ENCODE assay signal across 10 cellular contexts in genomic region chr1:167933779-167934178, GRCh38. TPM values are rescaled to one million over a fixed set of nuclear protein-coding genes. Genes with fewer than 3 reads are reported as not detected.
DNase-seq lines count a peak whose midpoint lies in the region; ATAC-seq and TF ChIP-seq lines count a peak whose summit lies in the region.
"Had no signal": no experiment of that assay in that cellular context is flagged by ENCODE, and none has a peak within 500 bp of the region (broad histone marks: within the 10 kb centered on the region; RNA-seq: fewer than 3 reads in every experiment).

No MANE protein-coding gene starts in this region.

- no peaks in the 10 kb centered on the region for H3K36me3 ChIP-seq in Caco-2 (ENCODE audit: control insufficient read depth, insufficient read depth, low read length)
- peaks cover 4% of the 10 kb centered on the region for H3K36me3 ChIP-seq in MG63

- no peak for ATAC-seq in HG03354 (IDR thresholded peaks at IDR 0.05; ENCODE audit: poor library complexity, severe bottlenecking, unreplicated experiment)

- BruUV-seq in Caco-2 (replicated peaks; lab: Mats Ljungman, UMichigan): no TSS peak

- H3K27me3 Mint-ChIP-seq in Caco-2 (ENCODE audit: insufficient read depth, unreplicated experiment) (no peaks in the 10 kb centered on the region), osteocyte (ENCODE audit: unreplicated experiment) (no peaks in the 10 kb centered on the region)

- POLR2A ChIA-PET in Caco-2 (lab: Charles Lee): interaction anchor here (0.6 kb wide), 2 partner anchors 126 to 302 kb away, joined by 3 to 4 read pairs; no protein-coding TSS in a partner anchor

- H3K4me1 ChIP-seq in Caco-2: peaks cover 34% of the 10 kb centered on the region

- in situ Hi-C loops in GM13976 (cut with MboI; ENCODE audit: low sequenced_read_pairs, unreplicated experiment): no loop called here

- CTCF ChIA-PET in Caco-2 (lab: Charles Lee): no interaction called here

- H3K4me3 ChIP-seq in Caco-2 (ENCODE audit: low read depth, low read length): peak overlapping the region; percentile 66
- H3K4me3 ChIP-seq in MG63: peak overlapping the region; percentile 69; the same call in 1 of the 2 replicates
- peak overlapping the region in 56 of 59 donors; percentile 16 to 98 (median 88) for H3K4me3 ChIP-seq in dorsolateral prefrontal cortex

- H3K27ac ChIP-seq in dorsolateral prefrontal cortex: peak overlapping the region in 16 of 59 donors; percentile 7 to 100 (median 96)

- peaks cover 20% of the 10 kb centered on the region for H3K36me3 Mint-ChIP-seq in Caco-2 (ENCODE audit: insufficient read depth, unreplicated experiment)
- no peaks in the 10 kb centered on the region for H3K36me3 Mint-ChIP-seq in osteocyte (ENCODE audit: unreplicated experiment)

- H3K9me3 ChIP-seq in Caco-2 (no peaks in the 10 kb centered on the region), MG63 (no peaks in the 10 kb centered on the region)

- peaks cover 13% of the 10 kb centered on the region for H3K4me1 Mint-ChIP-seq in Caco-2 (ENCODE audit: low read depth, unreplicated experiment)
- peaks cover 37% of the 10 kb centered on the region for H3K4me1 Mint-ChIP-seq in osteocyte (ENCODE audit: unreplicated experiment)

- H3K27me3 ChIP-seq in Caco-2 (replicated peaks; ENCODE audit: control insufficient read depth, insufficient read depth, low read length) (no peaks in the 10 kb centered on the region), MG63 (no peaks in the 10 kb centered on the region), dorsolateral prefrontal cortex (no peaks in the 10 kb centered on the region)

- intact Hi-C loops in Caco-2 (cut with micrococcal nuclease; ENCODE audit: unreplicated experiment) (loop anchor here (10.0 kb wide), 1 partner anchor 211 kb away; no protein-coding TSS in a partner anchor), dorsolateral prefrontal cortex (cut with DNase I) (loop anchor here (10.0 kb wide), 2 partner anchors 71 to 129 kb away; no protein-coding TSS in a partner anchor)

- TF ChIP-seq CTCF in Caco-2 (IDR thresholded peaks at IDR 0.05; ENCODE audit: insufficient read depth in 1 of 2, low read depth in 1 of 2, low read length in 1 of 2, severe bottlenecking in 1 of 2, unreplicated experiment in 1 of 2): no peak
- TF ChIP-seq CTCF in dorsolateral prefrontal cortex (IDR thresholded peaks at IDR 0.05 in 54 of 56, conservative IDR thresholded peaks at IDR 0.05 in 2 of 56; ENCODE audit: low read depth in 1 of 56, partially characterized antibody in 56 of 56): no peak
- no peak for TF ChIP-seq CTCF in osteocyte (IDR thresholded peaks at IDR 0.05)
- TF ChIP-seq CTCF in GM13976 (IDR thresholded peaks at IDR 0.05; ENCODE audit: borderline replicate concordance, control extremely low read depth, extremely low read depth, insufficient read depth, missing control alignments): no peak

- H3K4me3 Mint-ChIP-seq in Caco-2 (ENCODE audit: unreplicated experiment) (peak overlapping the region; percentile 82), osteocyte (ENCODE audit: unreplicated experiment) (no peak overlapping the region)

- H3K9me3 Mint-ChIP-seq in Caco-2 (ENCODE audit: unreplicated experiment): no peaks in the 10 kb centered on the region
- no peaks in the 10 kb centered on the region for H3K9me3 Mint-ChIP-seq in osteocyte (ENCODE audit: unreplicated experiment)

- no peak overlapping the region for H3K27ac Mint-ChIP-seq in Caco-2 (ENCODE audit: unreplicated experiment)
- peak overlapping the region; percentile 62 for H3K27ac Mint-ChIP-seq in osteocyte (ENCODE audit: unreplicated experiment)

- DNase-seq in Caco-2 (no peak), MG63 (no peak), dorsolateral prefrontal cortex (no peak), osteocyte (ENCODE audit: extremely low spot score, unreplicated experiment) (no peak), GM13976 (ENCODE audit: low spot score) (no peak), NCI-H526 (lab: John Stamatoyannopoulos, UW) (no peak), GDM1 (lab: John Stamatoyannopoulos, UW) (no peak)
- DNase-seq: activated CD4-positive, alpha-beta T cell treated with anti-CD3 and anti-CD28 coated beads for 1 hour; caudate nucleus had no signal

RNA-seq across cellular contexts. Expression of gene DCAF6, which starts 2.7 kb away (rescaled TPM):
- total RNA-seq in Caco-2 (2022) (41.9 and 53.0 TPM in 2 replicates), dorsolateral prefrontal cortex (100 to 1,000 TPM in 61 of 120 experiments, 10 to 100 TPM in 59; 42.0 to 151 (median 100) TPM), osteocyte (56.8 and 60.9 TPM in 2 replicates)
- 70.1 and 99.3 TPM in 2 replicates for total RNA-seq in MG63 (2014; rRNA removed; shearing (Covaris generic); ENCODE audit: low replicate concordance)

RNA-seq across cellular contexts. Expression of gene MPC2, which starts 3.1 kb away (rescaled TPM):
- total RNA-seq in Caco-2 (2022) (159 and 169 TPM in 2 replicates), dorsolateral prefrontal cortex (100 to 1,000 TPM in 10 of 120 experiments, 10 to 100 TPM in 110; 40.6 to 121 (median 76.7) TPM), osteocyte (48.2 and 50.8 TPM in 2 replicates)
- total RNA-seq in MG63 (2014; rRNA removed; shearing (Covaris generic); ENCODE audit: low replicate concordance): 165 and 172 TPM in 2 replicates

RNA-seq across cellular contexts. Expression of gene ADCY10, which starts 19.8 kb away (rescaled TPM):
- total RNA-seq in Caco-2 (2022) (1.3 and 1.7 TPM in 2 replicates), dorsolateral prefrontal cortex (1 to 10 TPM in 107 of 120 experiments, under 1 TPM in 13; 0.29 to 8.2 (median 2.1) TPM), osteocyte (0.10 and 0.94 TPM in 2 replicates)
- 0.13 TPM in 1 of 2 replicates, not detected in the other for total RNA-seq in MG63 (2014; rRNA removed; shearing (Covaris generic); ENCODE audit: low replicate concordance)
